In the genomic region with DNA sequence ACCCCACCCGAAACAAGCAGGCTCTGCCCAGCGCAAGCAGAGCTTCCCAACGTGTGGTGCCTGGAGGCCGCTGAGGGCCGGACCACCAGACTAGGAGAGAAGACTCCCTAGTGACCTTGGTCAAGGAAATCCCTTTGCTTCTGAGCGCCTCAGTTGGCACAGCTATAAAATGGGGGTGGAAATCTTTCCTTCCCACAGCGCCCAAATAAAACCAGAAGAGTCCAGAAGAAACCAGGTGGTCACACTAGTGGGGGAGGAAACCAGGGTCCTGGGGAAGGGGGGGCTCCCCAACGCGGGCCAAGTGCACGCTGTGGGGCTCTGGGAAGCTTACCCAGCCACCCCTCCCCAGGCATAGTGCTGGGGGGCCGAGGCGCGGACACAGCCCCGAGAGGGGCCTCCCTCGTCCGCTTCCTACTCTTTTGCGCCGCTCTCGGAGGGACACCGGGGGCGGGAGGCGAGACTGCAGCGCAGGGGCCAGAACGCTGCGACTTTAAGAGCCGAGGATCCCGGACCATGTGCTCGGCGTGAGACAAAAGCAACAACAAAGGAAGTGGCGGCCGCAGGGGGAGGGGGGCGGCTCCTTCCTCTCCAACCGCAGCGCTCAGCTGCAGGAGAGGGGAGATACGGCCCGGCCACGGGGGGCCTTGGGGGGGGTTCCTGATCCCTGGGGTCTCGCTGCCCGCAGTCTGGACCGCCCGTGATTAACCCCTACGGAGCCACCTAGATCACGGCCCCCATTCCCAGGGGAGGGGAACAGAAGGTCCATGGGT, we compare ENCODE assay signal across 8 cellular contexts. TPM values are rescaled to one million over a fixed set of nuclear protein-coding genes. Genes with fewer than 3 reads are reported as not detected.
DNase-seq lines count a peak whose midpoint lies in the region; ATAC-seq and TF ChIP-seq lines count a peak whose summit lies in the region.

No MANE protein-coding gene starts in this region.

- TF ChIP-seq CTCF in brain microvascular endothelial cell (IDR thresholded peaks at IDR 0.05; ENCODE audit: low read depth, low read length, missing control alignments) (no peak), gastrocnemius medialis (IDR thresholded peaks at IDR 0.05 in 4 of 5, conservative IDR thresholded peaks at IDR 0.05 in 1 of 5) (no peak)

- peak overlapping the region; percentile 82 for H3K4me3 ChIP-seq in brain microvascular endothelial cell (ENCODE audit: low read depth, low read length)
- H3K4me3 ChIP-seq in iPS-18c (ENCODE audit: insufficient read depth, low read depth, low read length), result peak overlapping the region; percentile 99
- H3K4me3 ChIP-seq in gastrocnemius medialis, result peak overlapping the region; percentile 73 to 97 (median 90)

- DNase-seq in Ammon's horn (ENCODE audit: low spot score) (peak; percentile 88), GM19240 (ENCODE audit: insufficient read length, low spot score) (peak; percentile 67), MV-4-11 (lab: John Stamatoyannopoulos, UW) (peak; percentile 73), UCSD-AML1 (lab: John Stamatoyannopoulos, UW; ENCODE audit: unreplicated experiment) (peak; percentile 88), brain microvascular endothelial cell (peak; percentile 80), gastrocnemius medialis (peak; percentile 76 to 81)

- H3K9me3 ChIP-seq in iPS-18c (ENCODE audit: control insufficient read depth, insufficient read depth, low read length) (peaks cover 2% of the 10 kb centered on the region), gastrocnemius medialis (no peaks in the 10 kb centered on the region)

- peaks cover 37 to 48% of the 10 kb centered on the region in 2 donors for H3K4me1 ChIP-seq in gastrocnemius medialis

- ATAC-seq in gastrocnemius medialis (peak; percentile 27 to 33), HG02981 (IDR thresholded peaks at IDR 0.05; ENCODE audit: unreplicated experiment) (no peak)

- H3K27me3 ChIP-seq in brain microvascular endothelial cell (replicated peaks), result no peaks in the 10 kb centered on the region
- H3K27me3 ChIP-seq in gastrocnemius medialis, result no peaks in the 10 kb centered on the region

- in situ Hi-C loops in brain microvascular endothelial cell (cut with HindIII; ENCODE audit: low pct_ligation_motif_present, low sequenced_read_pairs) (no loop called here), gastrocnemius medialis (cut with MboI; ENCODE audit: low sequenced_read_pairs in 4 of 4) (loop anchor here in 3 of 4 donors (5.0 to 25.0 kb wide), 5 partner anchors 89 to 476 kb away; a partner anchor contains a TSS)

- intact Hi-C loops in gastrocnemius medialis (cut with DNase I; ENCODE audit: low total_unique reads), result loop anchor here (2.0 to 5.0 kb wide), 2 partner anchors 176 to 1066 kb away; a partner anchor contains a TSS

- H3K27ac ChIP-seq in brain microvascular endothelial cell (peak overlapping the region; percentile 85), gastrocnemius medialis (peak overlapping the region; percentile 94 to 100 (median 97))

- no peak for TF ChIP-seq POLR2A in gastrocnemius medialis (IDR thresholded peaks at IDR 0.05)

- peaks cover 4% of the 10 kb centered on the region for H3K36me3 ChIP-seq in brain microvascular endothelial cell (replicated peaks)
- H3K36me3 ChIP-seq in gastrocnemius medialis, result peaks cover 0 to 6% of the 10 kb centered on the region in 2 donors

RNA-seq across cellular contexts. Expression of a gene that starts 0.9 kb away (rescaled TPM):
- 1 to 10 TPM; 4.1 to 7.0 (median 6.7) TPM for total RNA-seq in gastrocnemius medialis

RNA-seq across cellular contexts. Expression of a gene that starts 12.8 kb away (rescaled TPM):
- total RNA-seq in gastrocnemius medialis, result under 1 TPM in 3 of 4 donors, not detected in 1; 0.07 to 0.27 (median 0.20) TPM
